In the genomic region with DNA sequence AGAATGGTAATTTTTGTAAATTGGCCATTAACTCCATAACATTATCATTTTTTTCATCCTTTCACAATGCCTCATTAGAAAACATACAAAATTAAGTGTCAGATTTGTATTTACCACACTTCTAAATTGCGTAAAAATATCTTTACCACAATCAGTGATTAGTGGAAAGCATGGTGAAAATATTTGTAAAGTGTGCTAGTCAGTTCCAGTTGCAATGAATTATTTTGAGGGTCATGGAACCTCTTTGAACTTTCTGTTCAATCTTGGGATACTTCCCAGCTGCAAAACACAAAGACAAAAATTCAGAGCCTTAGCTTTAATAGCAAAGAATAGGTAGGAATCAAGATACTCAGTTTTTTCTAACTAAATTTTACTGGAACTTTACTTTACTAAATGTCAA, we compare ENCODE assay signal across 2 cellular contexts.
TF ChIP-seq lines count a peak whose summit lies in the region.

No MANE protein-coding gene starts in this region.

TF ChIP-seq in A549, 52 proteins besides CTCF, POLR2A, EP300 and RAD21:
- TF ChIP-seq NPAS2 (CRISPR knock-in tag; IDR thresholded peaks at IDR 0.05; ENCODE audit: borderline replicate concordance) (no peak), POLR2AphosphoS2 (conservative IDR thresholded peaks at IDR 0.05; ENCODE audit: low read length) (no peak), CEBPB (IDR thresholded peaks at IDR 0.05) (no peak), JUNB (IDR thresholded peaks at IDR 0.05) (no peak), RCOR1 (IDR thresholded peaks at IDR 0.05; ENCODE audit: low read depth, low read length) (no peak), CBX8 (IDR thresholded peaks at IDR 0.05) (no peak), FOSL2 (IDR thresholded peaks at IDR 0.05) (no peak), FOSL2 (CRISPR knock-in tag; IDR thresholded peaks at IDR 0.05) (no peak), ESRRA (IDR thresholded peaks at IDR 0.05; ENCODE audit: borderline replicate concordance, low read length) (no peak), CHD4 (IDR thresholded peaks at IDR 0.05; ENCODE audit: borderline replicate concordance) (no peak), ZFP36 (IDR thresholded peaks at IDR 0.05; ENCODE audit: borderline replicate concordance, partially characterized antibody) (no peak)
- TF ChIP-seq, protein P1, sequence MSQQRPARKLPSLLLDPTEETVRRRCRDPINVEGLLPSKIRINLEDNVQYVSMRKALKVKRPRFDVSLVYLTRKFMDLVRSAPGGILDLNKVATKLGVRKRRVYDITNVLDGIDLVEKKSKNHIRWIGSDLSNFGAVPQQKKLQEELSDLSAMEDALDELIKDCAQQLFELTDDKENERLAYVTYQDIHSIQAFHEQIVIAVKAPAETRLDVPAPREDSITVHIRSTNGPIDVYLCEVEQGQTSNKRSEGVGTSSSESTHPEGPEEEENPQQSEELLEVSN (IDR thresholded peaks at IDR 0.05; ENCODE audit: borderline replicate concordance, low read depth), result no peak
TF ChIP-seq in A549: peak in this region for 0.

TF ChIP-seq in IMR-90, 13 proteins besides CTCF, POLR2A, EP300 and RAD21:
- no peak for TF ChIP-seq BHLHE40 (IDR thresholded peaks at IDR 0.05; ENCODE audit: low read depth, low read length)
- TF ChIP-seq MXI1 (IDR thresholded peaks at IDR 0.05; ENCODE audit: borderline replicate concordance, low read depth, low read length), result no peak
- no peak for TF ChIP-seq SMC3 (IDR thresholded peaks at IDR 0.05; ENCODE audit: low read depth, low read length)
- TF ChIP-seq RCOR1 (IDR thresholded peaks at IDR 0.05; ENCODE audit: insufficient replicate concordance, low read length), result no peak
- no peak for TF ChIP-seq MAFK (IDR thresholded peaks at IDR 0.05; ENCODE audit: low read depth, low read length)
